18 cellular contexts compared by ENCODE assay signal in genomic region chr3:73681610-73682009, GRCh38. TPM values are rescaled to one million over a fixed set of nuclear protein-coding genes. Genes with fewer than 3 reads are reported as not detected.
DNase-seq lines count a peak whose midpoint lies in the region; ATAC-seq and TF ChIP-seq lines count a peak whose summit lies in the region.
"Had no signal": no experiment of that assay in that cellular context is flagged by ENCODE, and none has a peak within 500 bp of the region (broad histone marks: within the 10 kb centered on the region; RNA-seq: fewer than 3 reads in every experiment).

No MANE protein-coding gene starts in this region.

- no peaks in the 10 kb centered on the region for H3K27me3 Mint-ChIP-seq in activated naive CD4-positive, alpha-beta T cell treated with anti-CD3 and anti-CD28 coated beads, Interleukin-2, amount 10 ng/mL, durations not matched to agents 7 days and 5 days
- H3K27me3 Mint-ChIP-seq: activated CD4-positive, alpha-beta memory T cell treated with anti-CD3 and anti-CD28 coated beads, Interleukin-2, amount 10 ng/mL, durations not matched to agents 7 days and 5 days; naive thymus-derived CD4-positive, alpha-beta T cell had no signal

- no peaks in the 10 kb centered on the region for H3K4me1 Mint-ChIP-seq in activated naive CD4-positive, alpha-beta T cell treated with anti-CD3 and anti-CD28 coated beads, Interleukin-2, amount 10 ng/mL, durations not matched to agents 7 days and 5 days
- H3K4me1 Mint-ChIP-seq: activated CD4-positive, alpha-beta memory T cell treated with anti-CD3 and anti-CD28 coated beads, Interleukin-2, amount 10 ng/mL, durations not matched to agents 7 days and 5 days; CD14-positive monocyte; naive thymus-derived CD4-positive, alpha-beta T cell had no signal

- in situ Hi-C loops in astrocyte of the spinal cord (cut with HindIII; ENCODE audit: low sequenced_read_pairs): no loop called here

- ATAC-seq in GM18858 (IDR thresholded peaks at IDR 0.05; ENCODE audit: unreplicated experiment): no peak
- ATAC-seq: activated T-cell treated with anti-CD3 and anti-CD28 coated beads, Interleukin-2, amount 50 U/mL, for 72 hours; naive thymus-derived CD4-positive, alpha-beta T cell had no signal

- no peaks in the 10 kb centered on the region for H3K36me3 Mint-ChIP-seq in activated naive CD4-positive, alpha-beta T cell treated with anti-CD3 and anti-CD28 coated beads, Interleukin-2, amount 10 ng/mL, durations not matched to agents 7 days and 5 days
- H3K36me3 Mint-ChIP-seq: CD14-positive monocyte had no signal

- CTCF ChIA-PET in activated naive CD4-positive, alpha-beta T cell treated with anti-CD3 and anti-CD28 coated beads, Interleukin-2, amount 10 ng/mL, durations not matched to agents 7 days and 5 days (lab: Charles Lee): no interaction called here

- TF ChIP-seq CTCF in astrocyte of the spinal cord (IDR thresholded peaks at IDR 0.05; ENCODE audit: low read depth, low read length) (no peak), fibroblast of villous mesenchyme (IDR thresholded peaks at IDR 0.05; ENCODE audit: insufficient read depth, low read depth, low read length) (no peak)

- H3K27ac Mint-ChIP-seq in activated naive CD4-positive, alpha-beta T cell treated with anti-CD3 and anti-CD28 coated beads, Interleukin-2, amount 10 ng/mL, durations not matched to agents 7 days and 5 days: no peak overlapping the region
- H3K27ac Mint-ChIP-seq: activated CD4-positive, alpha-beta memory T cell treated with anti-CD3 and anti-CD28 coated beads, Interleukin-2, amount 10 ng/mL, durations not matched to agents 7 days and 5 days; activated T-cell treated with anti-CD3 and anti-CD28 coated beads, Interleukin-2, amount 50 U/mL, for 72 hours; CD14-positive monocyte; naive thymus-derived CD4-positive, alpha-beta T cell had no signal

- H3K4me3 ChIP-seq in astrocyte of the spinal cord (ENCODE audit: low read depth, low read length) (no peak overlapping the region), fibroblast of villous mesenchyme (ENCODE audit: low read depth, low read length) (no peak overlapping the region)
- H3K4me3 ChIP-seq: coronary artery, PC-9 had no signal

- no peaks in the 10 kb centered on the region for H3K9me3 Mint-ChIP-seq in activated naive CD4-positive, alpha-beta T cell treated with anti-CD3 and anti-CD28 coated beads, Interleukin-2, amount 10 ng/mL, durations not matched to agents 7 days and 5 days

- H3K4me3 Mint-ChIP-seq in activated naive CD4-positive, alpha-beta T cell treated with anti-CD3 and anti-CD28 coated beads, Interleukin-2, amount 10 ng/mL, durations not matched to agents 7 days and 5 days: no peak overlapping the region
- H3K4me3 Mint-ChIP-seq: activated CD4-positive, alpha-beta memory T cell treated with anti-CD3 and anti-CD28 coated beads, Interleukin-2, amount 10 ng/mL, durations not matched to agents 7 days and 5 days; activated T-cell treated with anti-CD3 and anti-CD28 coated beads, Interleukin-2, amount 50 U/mL, for 72 hours; CD14-positive monocyte; naive thymus-derived CD4-positive, alpha-beta T cell had no signal

- DNase-seq in GM03348 (ENCODE audit: low spot score) (peak; percentile 58), astrocyte of the spinal cord (ENCODE audit: low read depth, low spot score) (peak; percentile 56), fibroblast of villous mesenchyme (ENCODE audit: low read depth) (peak; percentile 35), superior temporal gyrus (ENCODE audit: extremely low spot score) (peak; percentile 13), SW 1271 (lab: John Stamatoyannopoulos, UW) (no peak)
- no peak for DNase-seq in activated naive CD4-positive, alpha-beta T cell treated with anti-CD3 and anti-CD28 coated beads, Interleukin-2, amount 10 ng/mL, durations not matched to agents 7 days and 5 days
- DNase-seq: activated CD4-positive, alpha-beta memory T cell treated with anti-CD3 and anti-CD28 coated beads, Interleukin-2, amount 10 ng/mL, durations not matched to agents 7 days and 5 days; activated T-cell treated with anti-CD3 and anti-CD28 coated beads, Interleukin-2, amount 50 U/mL, for 72 hours; DND-41; erythroblast; naive thymus-derived CD4-positive, alpha-beta T cell; NCI-H1930; NCI-H69; PC-9 had no signal

RNA-seq across cellular contexts. Expression of gene PDZRN3, which starts 56.9 kb away (rescaled TPM):
- total RNA-seq in fibroblast of villous mesenchyme: 32.5 and 33.7 TPM in 2 replicates
- total RNA-seq: activated CD4-positive, alpha-beta memory T cell treated with anti-CD3 and anti-CD28 coated beads, Interleukin-2, amount 10 ng/mL, durations not matched to agents 7 days and 5 days; activated T-cell treated with anti-CD3 and anti-CD28 coated beads, Interleukin-2, amount 50 U/mL, for 72 hours; naive thymus-derived CD4-positive, alpha-beta T cell; PC-9; pulmonary artery endothelial cell had no signal

Comparison
In these comparisons a context has a peak if more than half of its experiments do, and no peak if none do; other contexts are left out.
1. DNase-seq: peak in GM03348 (single experiment), astrocyte of the spinal cord (single experiment), fibroblast of villous mesenchyme (single experiment) and superior temporal gyrus (single experiment); none in activated naive CD4-positive, alpha-beta T cell treated with anti-CD3 and anti-CD28 coated beads, Interleukin-2, amount 10 ng/mL, durations not matched to agents 7 days and 5 days (single experiment) and SW 1271 (0 of 2).